In genomic region chr9:32518276-32518675, GRCh38 we compare ENCODE assay signal across 21 cellular contexts. TPM values are rescaled to one million over a fixed set of nuclear protein-coding genes. Genes with fewer than 3 reads are reported as not detected.
DNase-seq lines count a peak whose midpoint lies in the region; ATAC-seq, FAIRE-seq and TF ChIP-seq lines count a peak whose summit lies in the region.
"Had no signal": no experiment of that assay in that cellular context is flagged by ENCODE, and none has a peak within 500 bp of the region (broad histone marks: within the 10 kb centered on the region; RNA-seq: fewer than 3 reads in every experiment).

No MANE protein-coding gene starts in this region.

- H3K27ac Mint-ChIP-seq in effector memory CD8-positive, alpha-beta T cell: peak overlapping the region; percentile 42 to 65
- no peak overlapping the region for H3K27ac Mint-ChIP-seq in activated T-cell treated with anti-CD3 and anti-CD28 coated beads, Interleukin-2, amount 50 U/mL, for 24 hours
- H3K27ac Mint-ChIP-seq: B cell, H9 had no signal

- H3K9me3 Mint-ChIP-seq in effector memory CD8-positive, alpha-beta T cell: no peaks in the 10 kb centered on the region
- peaks cover 6% of the 10 kb centered on the region for H3K9me3 Mint-ChIP-seq in activated T-cell treated with anti-CD3 and anti-CD28 coated beads, Interleukin-2, amount 50 U/mL, for 24 hours

- H3K4me1 Mint-ChIP-seq in effector memory CD8-positive, alpha-beta T cell (ENCODE audit: low read depth in 2 of 2): peaks cover 28 to 49% of the 10 kb centered on the region in 2 donors
- H3K4me1 Mint-ChIP-seq in activated T-cell treated with anti-CD3 and anti-CD28 coated beads, Interleukin-2, amount 50 U/mL, for 24 hours (ENCODE audit: low read depth): peaks cover 44% of the 10 kb centered on the region
- H3K4me1 Mint-ChIP-seq: H9 had no signal

- TF ChIP-seq POLR2A in A549 (IDR thresholded peaks at IDR 0.05; ENCODE audit: low read length): no peak

- DNase-seq in A549 (ENCODE audit: low read depth in 1 of 2, low spot score in 1 of 2): no peak
- no peak for DNase-seq in effector memory CD8-positive, alpha-beta T cell
- no peak for DNase-seq in small intestine
- DNase-seq in NCI-H345 (lab: John Stamatoyannopoulos, UW): no peak
- no peak for DNase-seq in activated T-cell treated with anti-CD3 and anti-CD28 coated beads, Interleukin-2, amount 50 U/mL, for 24 hours
- DNase-seq: 8988T; CD8-positive, alpha-beta memory T cell; COR-L47; DMS 273 treated with DMSO at 0.1 percent for 48 hours; DMS53; DND-41; EL; H9; IMR-90 had no signal

- no peak overlapping the region for H3K4me3 Mint-ChIP-seq in effector memory CD8-positive, alpha-beta T cell
- H3K4me3 Mint-ChIP-seq in activated T-cell treated with anti-CD3 and anti-CD28 coated beads, Interleukin-2, amount 50 U/mL, for 24 hours: no peak overlapping the region
- H3K4me3 Mint-ChIP-seq: B cell; CD8-positive, alpha-beta memory T cell; H9 had no signal

- POLR2A ChIA-PET in A549 (lab: Yijun Ruan, JAX) (no interaction called here), HEK293 (lab: Yijun Ruan, JAX) (no interaction called here)

- no peak overlapping the region for H3K4me2 ChIP-seq in A549
- H3K4me2 ChIP-seq: BLaER1 treated with 17β-estradiol and CSF1 and Interleukin-3, amounts not matched to agents 10 nM and 100 nM had no signal

- CTCF ChIA-PET in A549 (lab: Yijun Ruan, JAX): interaction anchor here (0.7 to 1.5 kb wide), 3 partner anchors 31 to 140 kb away, joined by 3 to 7 read pairs (median 3); no protein-coding TSS in a partner anchor
- CTCF ChIA-PET in HEK293 (lab: Yijun Ruan, JAX): no interaction called here

- WGBS in A549 (ENCODE audit: missing lambda C conversion rate): 20% methylated on average over 1 of the region's 1 CpG
- WGBS in small intestine, 3 donors: 97 to 100% (median 98%) methylated on average over 1 of the region's 1 CpG

- H3K4me1 ChIP-seq in A549 (no peaks in the 10 kb centered on the region), HEK293 (ENCODE audit: control insufficient read depth, insufficient read depth, low read length) (no peaks in the 10 kb centered on the region), small intestine (ENCODE audit: control insufficient read depth in 2 of 2, insufficient read depth in 1 of 2, low read depth in 1 of 2, low read length in 1 of 2) (peaks cover under 1 to 5% of the 10 kb centered on the region in 2 donors)

- no peaks in the 10 kb centered on the region for H3K36me3 ChIP-seq in HEK293 (ENCODE audit: control insufficient read depth in 2 of 2, insufficient read depth in 1 of 2, low read length in 2 of 2)
- peaks cover 0 to 3% of the 10 kb centered on the region in 2 donors for H3K36me3 ChIP-seq in small intestine (ENCODE audit: control insufficient read depth in 2 of 2, insufficient read depth in 2 of 2, low read length in 2 of 2)

- no peaks in the 10 kb centered on the region for H3K27me3 ChIP-seq in small intestine (ENCODE audit: control insufficient read depth in 2 of 2, insufficient read depth in 2 of 2, low read length in 2 of 2)
- H3K27me3 ChIP-seq: BLaER1 treated with 17β-estradiol and CSF1 and Interleukin-3, amounts not matched to agents 10 nM and 100 nM had no signal

- FAIRE-seq in A549 (lab: Jason Lieb, UNC): peak; percentile 18
- FAIRE-seq in small intestine (lab: Jason Lieb, UNC): peak; percentile 57
- FAIRE-seq: GM12891, H1, K562 had no signal

- H3K4me3 ChIP-seq in A549 (no peak overlapping the region), HEK293 (ENCODE audit: low read depth, low read length) (no peak overlapping the region), small intestine (ENCODE audit: low read depth in 1 of 2, low read length in 2 of 2) (no peak overlapping the region)
- H3K4me3 ChIP-seq: K562 had no signal

- no peak for TF ChIP-seq EP300 in A549 (IDR thresholded peaks at IDR 0.05)

- H3K36me3 Mint-ChIP-seq in effector memory CD8-positive, alpha-beta T cell (ENCODE audit: insufficient read depth): peaks cover under 1% of the 10 kb centered on the region
- peaks cover 72% of the 10 kb centered on the region for H3K36me3 Mint-ChIP-seq in activated T-cell treated with anti-CD3 and anti-CD28 coated beads, Interleukin-2, amount 50 U/mL, for 24 hours (ENCODE audit: low read depth)

- H3K27me3 Mint-ChIP-seq in effector memory CD8-positive, alpha-beta T cell: no peaks in the 10 kb centered on the region
- no peaks in the 10 kb centered on the region for H3K27me3 Mint-ChIP-seq in activated T-cell treated with anti-CD3 and anti-CD28 coated beads, Interleukin-2, amount 50 U/mL, for 24 hours
- H3K27me3 Mint-ChIP-seq: B cell; CD8-positive, alpha-beta memory T cell had no signal

- TF ChIP-seq CTCF in A549 (IDR thresholded peaks at IDR 0.05) (no peak), HEK293 (tag by site-specific recombination; IDR thresholded peaks at IDR 0.05) (no peak)

- ATAC-seq in A549 (no peak), GM21786 (IDR thresholded peaks at IDR 0.05; ENCODE audit: unreplicated experiment) (no peak)
- no peak for ATAC-seq in effector memory CD8-positive, alpha-beta T cell (replicated peaks)
- ATAC-seq: K562 had no signal

- TF ChIP-seq RAD21 in A549 (conservative IDR thresholded peaks at IDR 0.05 in 1 of 2, IDR thresholded peaks at IDR 0.05 in 1 of 2): no peak

- H3K27ac ChIP-seq in A549 (no peak overlapping the region), HEK293 (ENCODE audit: extremely low read depth, low read depth, low read length) (no peak overlapping the region), small intestine (ENCODE audit: low read depth in 1 of 2, low read length in 1 of 2) (no peak overlapping the region)
- H3K27ac ChIP-seq: BLaER1 treated with 17β-estradiol and CSF1 and Interleukin-3, amounts not matched to agents 10 nM and 100 nM had no signal

- H3K9me3 ChIP-seq in A549: peaks cover 12% of the 10 kb centered on the region; the same call in 1 of the 3 replicates
- no peaks in the 10 kb centered on the region for H3K9me3 ChIP-seq in HEK293 (ENCODE audit: control insufficient read depth, insufficient read depth, low read depth, low read length)
- no peaks in the 10 kb centered on the region for H3K9me3 ChIP-seq in small intestine (ENCODE audit: control insufficient read depth, low read depth)

TF ChIP-seq in A549, 52 proteins besides CTCF, POLR2A, EP300 and RAD21:
- TF ChIP-seq ELK1 (IDR thresholded peaks at IDR 0.05; ENCODE audit: low read depth, low read length): no peak
- peak; percentile 74 for TF ChIP-seq ZFP36 (IDR thresholded peaks at IDR 0.05; ENCODE audit: borderline replicate concordance, partially characterized antibody)

TF ChIP-seq in HEK293, 187 proteins besides CTCF, POLR2A, EP300 and RAD21 (continues in another document):
- peak; percentile 97 for TF ChIP-seq SETDB1 (IDR thresholded peaks at IDR 0.05; ENCODE audit: insufficient read length, low read length)
- no peak for TF ChIP-seq ZNF280C (tag by site-specific recombination; IDR thresholded peaks at IDR 0.05)

RNA-seq across cellular contexts. Expression of gene RIGI, which starts 7.7 kb away (rescaled TPM):
- polyA plus RNA-seq in A549 (2011; rRNA removed): 3.9 and 4.8 TPM in 2 replicates
- 0.38 and 0.49 TPM in 2 replicates for polyA plus RNA-seq in A549 (2012; cell fraction: cytosol; rRNA removed)
- polyA plus RNA-seq in A549 (2012; cell fraction: nucleus; rRNA removed): 0.46 and 0.69 TPM in 2 replicates
- 3.8 to 4.8 TPM (median 4.1 TPM) in 3 replicates for polyA plus RNA-seq in A549 (2017; fragmentation: RNase III; extraction: RNeasy Plus Mini Kit Qiagen cat#74134 plus additional on column Dnase treatment)
- 1.7 and 2.3 TPM in 2 replicates for polyA minus RNA-seq in A549 (2011; rRNA and poly(A)+ RNA removed)
- polyA plus RNA-seq in small intestine: 1 to 10 TPM; 3.5 to 5.1 (median 4.3) TPM

RNA-seq across cellular contexts. Expression of gene SMIM27, which starts 33.9 kb away (rescaled TPM):
- 10.8 and 12.4 TPM in 2 replicates for polyA plus RNA-seq in A549 (2011; rRNA removed)
- 3.3 and 3.4 TPM in 2 replicates for polyA plus RNA-seq in A549 (2012; cell fraction: cytosol; rRNA removed)
- polyA plus RNA-seq in A549 (2012; cell fraction: nucleus; rRNA removed): 1.2 and 2.5 TPM in 2 replicates
- polyA plus RNA-seq in A549 (2017; fragmentation: RNase III; extraction: RNeasy Plus Mini Kit Qiagen cat#74134 plus additional on column Dnase treatment): 21.1 to 22.9 TPM (median 21.7 TPM) in 3 replicates
- polyA minus RNA-seq in A549 (2011; rRNA and poly(A)+ RNA removed): 1.9 and 2.7 TPM in 2 replicates
- polyA plus RNA-seq in small intestine: 10 to 100 TPM in 1 of 3 donors, 1 to 10 TPM in 2; 6.5 to 15.4 (median 7.1) TPM

RNA-seq across cellular contexts. Expression of gene TOPORS, which starts 34.1 kb away (rescaled TPM):
- polyA plus RNA-seq in A549 (2011; rRNA removed) (18.8 and 22.2 TPM in 2 replicates), A549 (2017; fragmentation: RNase III; extraction: RNeasy Plus Mini Kit Qiagen cat#74134 plus additional on column Dnase treatment) (15.2 to 19.3 TPM (median 18.2 TPM) in 3 replicates), small intestine (1 to 10 TPM; 6.2 to 7.6 (median 6.5) TPM)
- polyA plus RNA-seq in A549 (2012; cell fraction: cytosol; rRNA removed): 3.0 and 3.1 TPM in 2 replicates
- 2.7 and 3.5 TPM in 2 replicates for polyA plus RNA-seq in A549 (2012; cell fraction: nucleus; rRNA removed)
- 14.9 and 16.7 TPM in 2 replicates for polyA minus RNA-seq in A549 (2011; rRNA and poly(A)+ RNA removed)

RNA-seq across cellular contexts. Expression of gene NDUFB6, which starts 54.7 kb away (rescaled TPM):
- polyA plus RNA-seq in A549 (2011; rRNA removed) (64.6 and 91.0 TPM in 2 replicates), A549 (2017; fragmentation: RNase III; extraction: RNeasy Plus Mini Kit Qiagen cat#74134 plus additional on column Dnase treatment) (158 to 176 TPM (median 166 TPM) in 3 replicates), small intestine (10 to 100 TPM; 55.9 to 78.7 (median 67.8) TPM)
- 79.9 and 96.5 TPM in 2 replicates for polyA plus RNA-seq in A549 (2012; cell fraction: cytosol; rRNA removed)
- polyA plus RNA-seq in A549 (2012; cell fraction: nucleus; rRNA removed): 32.6 and 58.1 TPM in 2 replicates
- 9.8 and 20.2 TPM in 2 replicates for polyA minus RNA-seq in A549 (2011; rRNA and poly(A)+ RNA removed)
